In the genomic region with DNA sequence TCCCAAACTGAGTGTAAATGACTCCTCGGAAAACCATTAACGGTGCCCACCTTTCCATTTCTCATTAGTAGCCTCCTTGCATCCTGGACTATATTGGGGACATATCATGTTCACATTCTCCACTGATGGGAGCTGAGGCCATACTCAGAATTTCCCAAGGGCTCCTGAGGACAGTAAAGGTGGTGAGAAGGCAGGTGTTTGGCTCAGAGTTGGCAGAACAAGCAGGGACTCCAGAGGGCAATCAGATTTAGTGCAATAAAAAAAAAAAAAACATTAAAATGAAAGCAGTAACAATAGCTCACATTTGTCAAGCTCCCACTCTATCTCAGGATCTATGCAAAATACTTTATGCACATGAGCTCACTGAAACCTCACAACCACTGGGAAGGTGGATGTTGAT, we compare ENCODE assay signal across 12 cellular contexts.
"Had no signal": no experiment of that assay in that cellular context is flagged by ENCODE, and none has a peak within 500 bp of the region (broad histone marks: within the 10 kb centered on the region; RNA-seq: fewer than 3 reads in every experiment).

No MANE protein-coding gene starts in this region.

- H3K9me3 ChIP-seq: spleen, stomach, thoracic aorta, uterus had no signal

- DNase-seq: activated CD4-positive, alpha-beta T cell treated with anti-CD3 and anti-CD28 coated beads for 48 hours; activated CD8-positive, alpha-beta memory T cell treated with anti-CD3 and anti-CD28 coated beads, Interleukin-2, amount 50 U/mL, for 48 hours; activated gamma-delta T cell; activated T-cell treated with anti-CD3 and anti-CD28 coated beads, Interleukin-2, amount 50 U/mL, for 72 hours; mesenchymal stem cell; T-cell had no signal

- H3K4me1 ChIP-seq: spleen, uterus had no signal

- H3K4me3 ChIP-seq: spleen, stomach, thoracic aorta, uterus had no signal

- ATAC-seq: activated naive CD4-positive, alpha-beta T cell treated with anti-CD3 and anti-CD28 coated beads, Interleukin-2, amount 50 U/mL, for 72 hours; activated T-cell treated with anti-CD3 and anti-CD28 coated beads, Interleukin-2, amount 50 U/mL, for 72 hours; natural killer cell treated with Interleukin-12 subunit alpha and Interleukin-12 subunit beta and Interleukin-15 and Interleukin-18, amount 100 ng/mL, for 72 hours; T-cell had no signal

- H3K36me3 ChIP-seq: spleen, stomach, thoracic aorta, uterus had no signal

- H3K27me3 ChIP-seq: spleen, stomach, uterus had no signal

- H3K27ac ChIP-seq: spleen, uterus had no signal
